ENCODE assay signal across 8 cellular contexts in the genomic region with DNA sequence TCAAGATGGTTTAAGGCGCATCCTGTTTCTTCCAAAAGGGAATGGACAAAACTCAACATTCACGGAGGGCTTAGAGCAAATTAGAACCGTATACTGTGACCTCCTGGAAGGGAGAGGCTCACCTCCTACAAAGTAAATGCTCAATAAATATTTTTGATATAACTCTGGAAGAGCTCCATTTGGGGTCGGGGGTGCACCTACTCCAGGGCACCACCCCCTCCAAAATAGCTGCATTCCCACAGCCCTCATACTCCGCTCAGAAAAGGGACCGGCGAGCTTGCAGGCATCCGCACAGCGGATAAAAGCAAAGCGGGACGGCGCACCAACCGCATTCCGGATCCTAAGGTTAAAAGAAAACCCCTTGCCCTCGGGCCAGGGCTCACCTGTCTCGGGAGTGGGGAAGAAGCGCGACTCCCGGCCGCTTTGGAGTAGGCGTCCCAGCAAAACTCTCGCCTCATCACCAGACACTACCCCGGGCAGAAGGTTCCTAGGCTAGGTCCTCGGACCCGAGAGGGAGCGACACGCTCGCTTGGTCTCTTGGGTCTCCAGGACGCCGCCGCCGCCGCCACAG. TPM values are rescaled to one million over a fixed set of nuclear protein-coding genes. Genes with fewer than 3 reads are reported as not detected.
A peak's percentile ranks its signal among the peaks of the same experiment; 100 is the strongest.
DNase-seq lines count a peak whose midpoint lies in the region; ATAC-seq and TF ChIP-seq lines count a peak whose summit lies in the region.

No MANE protein-coding gene starts in this region.

- H3K9me3 ChIP-seq in mucosa of rectum (ENCODE audit: control insufficient read depth in 2 of 2, low read length in 2 of 2): no peaks in the 10 kb centered on the region

- H3K9ac ChIP-seq in mucosa of rectum (ENCODE audit: low read depth in 1 of 2, low read length in 2 of 2): peak overlapping the region; percentile 85 to 96

- H3K4me3 Mint-ChIP-seq in IgD-negative memory B cell: peak overlapping the region; percentile 91 to 98 (median 96)

- H3K27ac Mint-ChIP-seq in IgD-negative memory B cell: peak overlapping the region; percentile 90 to 99 (median 99)

- H3K36me3 ChIP-seq in mucosa of rectum (ENCODE audit: control insufficient read depth in 2 of 2, insufficient read depth in 2 of 2, low read length in 2 of 2): peaks cover 0 to 3% of the 10 kb centered on the region in 2 donors

- H3K9me3 Mint-ChIP-seq in IgD-negative memory B cell: no peaks in the 10 kb centered on the region

- peak overlapping the region; percentile 92 to 94 for H3K27ac ChIP-seq in mucosa of rectum (ENCODE audit: low read depth in 2 of 2, low read length in 2 of 2)

- no peaks in the 10 kb centered on the region for H3K27me3 Mint-ChIP-seq in IgD-negative memory B cell

- ATAC-seq in HG03095 (IDR thresholded peaks at IDR 0.05; ENCODE audit: unreplicated experiment): no peak

- peaks cover 3% of the 10 kb centered on the region for H3K36me3 Mint-ChIP-seq in IgD-negative memory B cell

- DNase-seq in GM12865 (ENCODE audit: low read depth) (no peak), cerebellar cortex (ENCODE audit: low spot score) (peak; percentile 16), SHP77 (lab: John Stamatoyannopoulos, UW) (no peak), HK-2 (ENCODE audit: unreplicated experiment) (no peak)
- DNase-seq in activated CD4-positive, alpha-beta T cell treated with anti-CD3 and anti-CD28 coated beads, Interleukin-2, amount 50 U/mL, for 4 hours: no peak

- no peak for TF ChIP-seq CTCF in GM12865 (IDR thresholded peaks at IDR 0.05; ENCODE audit: insufficient read depth, low read depth, low read length, missing control alignments)

- peaks cover 21 to 35% (median 29%) of the 10 kb centered on the region in 3 donors for H3K4me1 Mint-ChIP-seq in IgD-negative memory B cell

- H3K27me3 ChIP-seq in mucosa of rectum (ENCODE audit: control insufficient read depth in 2 of 2, insufficient read depth in 2 of 2, low read length in 2 of 2): no peaks in the 10 kb centered on the region

- peaks cover 4 to 19% of the 10 kb centered on the region in 2 donors for H3K4me1 ChIP-seq in mucosa of rectum (ENCODE audit: control insufficient read depth in 2 of 2, insufficient read depth in 2 of 2, low read length in 2 of 2)

- H3K4me3 ChIP-seq in GM12865 (ENCODE audit: low read depth, low read length): peak overlapping the region; percentile 68
- H3K4me3 ChIP-seq in mucosa of rectum (ENCODE audit: low read length in 2 of 2): peak overlapping the region; percentile 92 to 100

RNA-seq across cellular contexts. Expression of gene WDPCP, which starts 0.4 kb away (rescaled TPM):
- polyA plus RNA-seq in IgD-negative memory B cell: 2.7 TPM

RNA-seq across cellular contexts. Expression of gene MDH1, which starts 0.9 kb away (rescaled TPM):
- polyA plus RNA-seq in IgD-negative memory B cell: 213 TPM
